ENCODE assay signal across 14 cellular contexts in the genomic region with DNA sequence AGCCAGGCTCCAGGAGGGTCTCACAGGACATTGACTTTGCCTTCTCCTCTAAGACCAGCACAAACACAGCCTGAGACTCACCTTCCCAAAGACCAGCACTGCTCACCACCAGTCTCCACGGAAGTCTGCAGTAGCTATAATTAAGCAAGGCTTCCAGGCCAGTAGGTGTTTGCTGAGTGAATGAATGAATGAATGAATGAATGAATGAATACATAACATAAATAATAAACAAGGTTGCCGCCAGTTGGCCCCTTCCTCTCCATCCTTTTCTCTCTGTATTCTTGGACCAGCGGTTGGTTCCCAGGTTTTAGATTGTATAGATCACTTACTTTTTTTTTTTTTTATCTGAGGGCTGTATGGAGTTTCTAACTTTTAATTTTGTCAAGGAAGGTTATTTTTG.
DNase-seq lines count a peak whose midpoint lies in the region; ATAC-seq lines count a peak whose summit lies in the region.
"Had no signal": no experiment of that assay in that cellular context is flagged by ENCODE, and none has a peak within 500 bp of the region (broad histone marks: within the 10 kb centered on the region; RNA-seq: fewer than 3 reads in every experiment).

No MANE protein-coding gene starts in this region.

- H3K27me3 Mint-ChIP-seq in activated CD4-positive, alpha-beta T cell treated with anti-CD3 and anti-CD28 coated beads, Interleukin-2, amount 10 ng/mL, durations not matched to agents 24 days and 14 days, result peaks cover 8% of the 10 kb centered on the region
- H3K27me3 Mint-ChIP-seq in T-helper 17 cell (no peaks in the 10 kb centered on the region), immature natural killer cell (ENCODE audit: low read depth in 3 of 3) (peaks cover 6 to 19% (median 8%) of the 10 kb centered on the region in 3 donors)
- H3K27me3 Mint-ChIP-seq in natural killer cell treated with Interleukin-12 subunit alpha and Interleukin-12 subunit beta and Interleukin-15 and Interleukin-18, amount 100 ng/mL, for 72 hours, result no peaks in the 10 kb centered on the region
- peaks cover 49% of the 10 kb centered on the region for H3K27me3 Mint-ChIP-seq in stimulated activated naive CD8-positive, alpha-beta T cell treated with anti-CD3 and anti-CD28 coated beads, Interleukin-15, amount 100 ng/mL, for 72 hours

- DNase-seq in activated CD4-positive, alpha-beta T cell treated with anti-CD3 and anti-CD28 coated beads, Interleukin-2, amount 10 ng/mL, durations not matched to agents 24 days and 14 days, result no peak
- no peak for DNase-seq in activated CD4-positive, alpha-beta T cell treated with anti-CD3 and anti-CD28 coated beads for 1 hour
- DNase-seq in T-helper 17 cell (no peak), immature natural killer cell (no peak), amygdala (lab: John Stamatoyannopoulos, UW) (no peak)
- DNase-seq in natural killer cell treated with Interleukin-12 subunit alpha and Interleukin-12 subunit beta and Interleukin-15 and Interleukin-18, amount 100 ng/mL, for 72 hours (ENCODE audit: low spot score), result no peak
- DNase-seq in stimulated activated naive CD8-positive, alpha-beta T cell treated with anti-CD3 and anti-CD28 coated beads, Interleukin-15, amount 100 ng/mL, for 72 hours, result no peak
- DNase-seq: Caco-2; CD8-positive, alpha-beta memory T cell; DND-41; GDM1 had no signal

- H3K4me3 Mint-ChIP-seq in activated CD4-positive, alpha-beta T cell treated with anti-CD3 and anti-CD28 coated beads, Interleukin-2, amount 10 ng/mL, durations not matched to agents 24 days and 14 days, result no peak overlapping the region
- H3K4me3 Mint-ChIP-seq in T-helper 17 cell (no peak overlapping the region), immature natural killer cell (peak overlapping the region; percentile 44 to 96 (median 89))
- no peak overlapping the region for H3K4me3 Mint-ChIP-seq in natural killer cell treated with Interleukin-12 subunit alpha and Interleukin-12 subunit beta and Interleukin-15 and Interleukin-18, amount 100 ng/mL, for 72 hours
- H3K4me3 Mint-ChIP-seq in stimulated activated naive CD8-positive, alpha-beta T cell treated with anti-CD3 and anti-CD28 coated beads, Interleukin-15, amount 100 ng/mL, for 72 hours, result no peak overlapping the region

- H3K9me3 ChIP-seq in T-helper 17 cell (ENCODE audit: control insufficient read depth, low read length, poor library complexity, severe bottlenecking), result no peaks in the 10 kb centered on the region
- H3K9me3 ChIP-seq: Caco-2, HAP-1 had no signal

- ATAC-seq in T-helper 17 cell (no peak), HG02970 (IDR thresholded peaks at IDR 0.05; ENCODE audit: low FRiP score, unreplicated experiment) (no peak)
- no peak for ATAC-seq in natural killer cell treated with Interleukin-12 subunit alpha and Interleukin-12 subunit beta and Interleukin-15 and Interleukin-18, amount 100 ng/mL, for 72 hours
- no peak for ATAC-seq in stimulated activated naive CD8-positive, alpha-beta T cell treated with anti-CD3 and anti-CD28 coated beads, Interleukin-15, amount 100 ng/mL, for 72 hours

- H3K27ac Mint-ChIP-seq in activated CD4-positive, alpha-beta T cell treated with anti-CD3 and anti-CD28 coated beads, Interleukin-2, amount 10 ng/mL, durations not matched to agents 24 days and 14 days, result peak overlapping the region; percentile 17
- H3K27ac Mint-ChIP-seq in T-helper 17 cell (peak overlapping the region; percentile 74), immature natural killer cell (peak overlapping the region; percentile 95 to 99 (median 98))
- peak overlapping the region; percentile 50 to 98 for H3K27ac Mint-ChIP-seq in natural killer cell treated with Interleukin-12 subunit alpha and Interleukin-12 subunit beta and Interleukin-15 and Interleukin-18, amount 100 ng/mL, for 72 hours
- H3K27ac Mint-ChIP-seq in stimulated activated naive CD8-positive, alpha-beta T cell treated with anti-CD3 and anti-CD28 coated beads, Interleukin-15, amount 100 ng/mL, for 72 hours, result no peak overlapping the region
- H3K27ac Mint-ChIP-seq: CD14-positive monocyte had no signal

- peaks cover 53% of the 10 kb centered on the region for H3K4me1 Mint-ChIP-seq in activated CD4-positive, alpha-beta T cell treated with anti-CD3 and anti-CD28 coated beads, Interleukin-2, amount 10 ng/mL, durations not matched to agents 24 days and 14 days
- H3K4me1 Mint-ChIP-seq in T-helper 17 cell (peaks cover 34% of the 10 kb centered on the region), immature natural killer cell (peaks cover 66 to 83% of the 10 kb centered on the region in 2 donors)
- peaks cover 48 to 61% of the 10 kb centered on the region in 2 donors for H3K4me1 Mint-ChIP-seq in natural killer cell treated with Interleukin-12 subunit alpha and Interleukin-12 subunit beta and Interleukin-15 and Interleukin-18, amount 100 ng/mL, for 72 hours (ENCODE audit: low read depth in 2 of 2)
- H3K4me1 Mint-ChIP-seq in stimulated activated naive CD8-positive, alpha-beta T cell treated with anti-CD3 and anti-CD28 coated beads, Interleukin-15, amount 100 ng/mL, for 72 hours, result peaks cover 26% of the 10 kb centered on the region

- no peaks in the 10 kb centered on the region for H3K36me3 Mint-ChIP-seq in activated CD4-positive, alpha-beta T cell treated with anti-CD3 and anti-CD28 coated beads, Interleukin-2, amount 10 ng/mL, durations not matched to agents 24 days and 14 days (ENCODE audit: low read depth)
- H3K36me3 Mint-ChIP-seq in T-helper 17 cell (ENCODE audit: low read depth) (peaks cover 6% of the 10 kb centered on the region), immature natural killer cell (peaks cover 10 to 16% (median 14%) of the 10 kb centered on the region in 3 donors)
- H3K36me3 Mint-ChIP-seq in natural killer cell treated with Interleukin-12 subunit alpha and Interleukin-12 subunit beta and Interleukin-15 and Interleukin-18, amount 100 ng/mL, for 72 hours, result no peaks in the 10 kb centered on the region

- H3K9me3 Mint-ChIP-seq in activated CD4-positive, alpha-beta T cell treated with anti-CD3 and anti-CD28 coated beads, Interleukin-2, amount 10 ng/mL, durations not matched to agents 24 days and 14 days, result no peaks in the 10 kb centered on the region
- H3K9me3 Mint-ChIP-seq in immature natural killer cell, result no peaks in the 10 kb centered on the region
- H3K9me3 Mint-ChIP-seq in natural killer cell treated with Interleukin-12 subunit alpha and Interleukin-12 subunit beta and Interleukin-15 and Interleukin-18, amount 100 ng/mL, for 72 hours, result no peaks in the 10 kb centered on the region
- H3K9me3 Mint-ChIP-seq in stimulated activated naive CD8-positive, alpha-beta T cell treated with anti-CD3 and anti-CD28 coated beads, Interleukin-15, amount 100 ng/mL, for 72 hours, result no peaks in the 10 kb centered on the region
- H3K9me3 Mint-ChIP-seq: CD8-positive, alpha-beta memory T cell had no signal

- intact Hi-C loops in activated CD4-positive, alpha-beta T cell treated with anti-CD3 and anti-CD28 coated beads, Interleukin-2, amount 10 ng/mL, durations not matched to agents 24 days and 14 days (cut with micrococcal nuclease), result loop anchor here (1.0 to 5.0 kb wide), 2 partner anchors 19 to 52 kb away; no protein-coding TSS in a partner anchor

Comparison
In these comparisons a context has a peak if more than half of its experiments do, and no peak if none do; other contexts are left out.
1. H3K27ac Mint-ChIP-seq: peak in activated CD4-positive, alpha-beta T cell treated with anti-CD3 and anti-CD28 coated beads, Interleukin-2, amount 10 ng/mL, durations not matched to agents 24 days and 14 days (single experiment), T-helper 17 cell (single experiment), immature natural killer cell (6 of 6) and natural killer cell treated with Interleukin-12 subunit alpha and Interleukin-12 subunit beta and Interleukin-15 and Interleukin-18, amount 100 ng/mL, for 72 hours (2 of 2); none in stimulated activated naive CD8-positive, alpha-beta T cell treated with anti-CD3 and anti-CD28 coated beads, Interleukin-15, amount 100 ng/mL, for 72 hours (0 of 2).
2. H3K4me3 Mint-ChIP-seq: peak in immature natural killer cell (5 of 5); none in activated CD4-positive, alpha-beta T cell treated with anti-CD3 and anti-CD28 coated beads, Interleukin-2, amount 10 ng/mL, durations not matched to agents 24 days and 14 days (single experiment), T-helper 17 cell (single experiment), natural killer cell treated with Interleukin-12 subunit alpha and Interleukin-12 subunit beta and Interleukin-15 and Interleukin-18, amount 100 ng/mL, for 72 hours (single experiment) and stimulated activated naive CD8-positive, alpha-beta T cell treated with anti-CD3 and anti-CD28 coated beads, Interleukin-15, amount 100 ng/mL, for 72 hours (0 of 2).